8 cellular contexts compared by ENCODE assay signal in the genomic region with DNA sequence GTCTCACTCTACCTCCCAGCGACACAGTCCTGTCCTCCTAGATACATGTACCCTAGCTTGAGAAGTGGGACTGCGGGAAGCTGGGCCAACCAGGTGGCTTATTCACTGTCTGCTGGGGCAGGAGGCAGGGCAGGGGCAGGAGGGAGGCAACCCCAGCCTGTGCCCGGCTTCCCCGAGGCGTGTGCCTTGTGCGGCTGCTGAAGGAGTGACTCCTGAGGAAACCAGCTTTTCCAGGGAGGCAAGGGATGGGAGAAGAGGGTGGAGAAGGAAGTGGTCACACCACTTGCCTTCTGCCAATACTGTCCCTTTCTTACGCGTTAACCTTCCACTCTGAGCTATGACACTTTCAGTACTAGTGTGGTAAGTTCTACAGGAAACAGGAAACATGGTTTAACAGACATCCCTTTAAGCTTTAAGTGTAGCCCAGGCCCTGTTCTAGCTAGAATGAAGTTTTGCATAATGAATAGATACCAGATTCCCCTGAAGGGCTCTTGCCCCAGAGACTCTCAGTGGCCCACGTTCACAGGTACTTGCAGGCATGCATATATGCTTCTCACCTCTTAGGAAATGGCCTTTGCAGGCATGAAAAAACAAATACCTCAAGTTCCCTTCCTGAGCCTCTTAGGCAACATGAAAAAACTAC. TPM values are rescaled to one million over a fixed set of nuclear protein-coding genes. Genes with fewer than 3 reads are reported as not detected.
DNase-seq lines count a peak whose midpoint lies in the region; ATAC-seq lines count a peak whose summit lies in the region.

No MANE protein-coding gene starts in this region.

- H3K27me3 Mint-ChIP-seq in immature natural killer cell (ENCODE audit: low read depth in 3 of 3): peaks cover 0 to 5% (median 2%) of the 10 kb centered on the region in 3 donors

- peak; percentile 96 for ATAC-seq in GM18511 (IDR thresholded peaks at IDR 0.05; ENCODE audit: unreplicated experiment)
- peak; percentile 93 for ATAC-seq in HG02642 (IDR thresholded peaks at IDR 0.05; ENCODE audit: poor library complexity, unreplicated experiment)

- H3K4me1 Mint-ChIP-seq in immature natural killer cell: peaks cover 46 to 62% of the 10 kb centered on the region in 2 donors

- H3K9me3 Mint-ChIP-seq in immature natural killer cell: no peaks in the 10 kb centered on the region

- H3K36me3 Mint-ChIP-seq in immature natural killer cell: peaks cover 0 to 9% (median 0%) of the 10 kb centered on the region in 3 donors

- in situ Hi-C loops in G401 (cut with HindIII; ENCODE audit: low sequenced_read_pairs): no loop called here

- H3K27ac Mint-ChIP-seq in immature natural killer cell: peak overlapping the region; percentile 70 to 89 (median 88)

- peak overlapping the region; percentile 52 to 85 (median 77) for H3K4me3 Mint-ChIP-seq in immature natural killer cell

- DNase-seq in NCI-H2029 treated with DMSO at 0.1 percent for 48 hours (lab: John Stamatoyannopoulos, UW) (peak; percentile 68), activated T-cell treated with anti-CD3 and anti-CD28 coated beads for 1 hour (ENCODE audit: low read depth) (peak; percentile 26), immature natural killer cell (peak; percentile 61 to 67 (median 66)), G401 (ENCODE audit: low spot score) (no peak), nucleus accumbens (lab: John Stamatoyannopoulos, UW) (no peak)
- peak; percentile 5 for DNase-seq in stimulated activated CD8-positive, alpha-beta memory T cell treated with anti-CD3 and anti-CD28 coated beads, Interleukin-4, amount 100 ng/mL, for 24 hours (ENCODE audit: low read depth)

RNA-seq across cellular contexts. Expression of a gene that starts 40.6 kb away (rescaled TPM):
- polyA plus RNA-seq in immature natural killer cell: 10 to 100 TPM; 25.3 to 46.5 (median 32.0) TPM
- total RNA-seq in G401 (2014; rRNA removed; shearing (Covaris generic)): 25.6 and 36.4 TPM in 2 replicates

Comparison
In these comparisons a context has a peak if more than half of its experiments do, and no peak if none do; other contexts are left out.
1. DNase-seq: peak in NCI-H2029 treated with DMSO at 0.1 percent for 48 hours (single experiment), activated T-cell treated with anti-CD3 and anti-CD28 coated beads for 1 hour (single experiment), immature natural killer cell (3 of 3) and stimulated activated CD8-positive, alpha-beta memory T cell treated with anti-CD3 and anti-CD28 coated beads, Interleukin-4, amount 100 ng/mL, for 24 hours (single experiment); none in G401 (single experiment) and nucleus accumbens (0 of 56).